2 cellular contexts compared by ENCODE assay signal in genomic region chr5:143594913-143595818, GRCh38.
A peak's percentile ranks its signal among the peaks of the same experiment; 100 is the strongest.
TF ChIP-seq lines count a peak whose summit lies in the region.

No MANE protein-coding gene starts in this region.

TF ChIP-seq in IMR-90, 13 proteins besides CTCF, POLR2A, EP300 and RAD21:
- TF ChIP-seq ELK1 (IDR thresholded peaks at IDR 0.05; ENCODE audit: borderline replicate concordance, low read depth, low read length) (no peak), SMC3 (IDR thresholded peaks at IDR 0.05; ENCODE audit: low read depth, low read length) (no peak), RFX5 (IDR thresholded peaks at IDR 0.05; ENCODE audit: low read depth, low read length) (no peak), MAFK (IDR thresholded peaks at IDR 0.05; ENCODE audit: low read depth, low read length) (peak; percentile 50), RCOR1 (IDR thresholded peaks at IDR 0.05; ENCODE audit: insufficient replicate concordance, low read length) (no peak), FOS (IDR thresholded peaks at IDR 0.05; ENCODE audit: low read depth, low read length) (peak; percentile 57; the same call in 1 of the 2 replicates)

TF ChIP-seq in liver, 16 proteins besides CTCF, POLR2A, EP300 and RAD21 (continued from another document):
- TF ChIP-seq ZBTB33 (IDR thresholded peaks at IDR 0.05) (no peak), HNF4G (IDR thresholded peaks at IDR 0.05) (no peak), REST (IDR thresholded peaks at IDR 0.05) (no peak), JUND (IDR thresholded peaks at IDR 0.05) (peak in 1 of 2 donors; percentile 47), GABPA (IDR thresholded peaks at IDR 0.05 in 1 of 2, conservative IDR thresholded peaks at IDR 0.05 in 1 of 2) (no peak), FOXA2 (IDR thresholded peaks at IDR 0.05) (peak; percentile 52), MAX (IDR thresholded peaks at IDR 0.05) (peak; percentile 44), RXRA (IDR thresholded peaks at IDR 0.05) (peak; percentile 18 to 44), HNF4A (conservative IDR thresholded peaks at IDR 0.05) (peak; percentile 25 to 43), YY1 (IDR thresholded peaks at IDR 0.05) (peak; percentile 49), FOXA1 (IDR thresholded peaks at IDR 0.05) (peak; percentile 35), TAF1 (conservative IDR thresholded peaks at IDR 0.05) (no peak), NR2F2 (IDR thresholded peaks at IDR 0.05) (no peak)
